In the genomic region with DNA sequence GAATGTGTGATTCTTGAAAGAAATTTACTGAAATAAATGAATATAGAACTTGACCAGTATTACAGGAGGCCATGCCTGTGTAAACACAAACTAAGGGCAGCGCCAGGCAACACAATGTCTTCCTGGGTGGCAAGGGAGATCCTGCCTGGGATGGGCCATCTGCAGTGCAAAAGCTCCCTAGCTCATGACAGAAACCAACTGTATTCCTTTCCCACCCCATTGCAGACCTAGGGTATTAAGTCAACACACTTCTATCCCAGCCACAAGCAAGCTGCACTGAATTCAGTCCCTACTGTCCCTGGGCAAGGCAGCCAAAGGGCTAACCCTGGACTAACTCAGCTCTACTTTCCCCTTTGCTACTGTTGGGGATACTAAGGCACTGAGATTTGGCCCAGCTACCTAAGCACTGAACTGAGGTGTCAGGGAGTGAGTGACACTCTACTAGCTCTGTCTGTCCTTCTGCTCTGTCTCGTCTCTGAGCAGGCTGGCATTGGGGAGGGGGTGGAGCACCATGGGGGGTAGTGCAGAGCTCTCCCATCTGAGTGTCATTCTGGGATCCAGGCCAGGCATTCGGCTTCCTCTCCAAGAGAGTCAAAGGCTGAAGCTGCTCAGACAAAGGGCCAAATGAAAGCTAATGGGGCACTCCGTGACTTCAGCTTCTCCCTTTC, we compare ENCODE assay signal across 8 cellular contexts. TPM values are rescaled to one million over a fixed set of nuclear protein-coding genes. Genes with fewer than 3 reads are reported as not detected.
DNase-seq lines count a peak whose midpoint lies in the region; ATAC-seq and TF ChIP-seq lines count a peak whose summit lies in the region.

No MANE protein-coding gene starts in this region.

- intact Hi-C loops in Caco-2 (cut with micrococcal nuclease; ENCODE audit: unreplicated experiment), result no loop called here
- intact Hi-C loops in activated CD4-positive, alpha-beta T cell treated with anti-CD3 and anti-CD28 coated beads for 36 hours (cut with DNase I, micrococcal nuclease), result no loop called here

- no peaks in the 10 kb centered on the region for H3K9me3 ChIP-seq in Caco-2
- H3K9me3 ChIP-seq in HAP-1, result no peaks in the 10 kb centered on the region

- CTCF ChIA-PET in Caco-2 (lab: Charles Lee), result interaction anchor here (0.6 to 0.9 kb wide), 2 partner anchors 49 to 229 kb away, joined by 3 read pairs; no protein-coding TSS in a partner anchor
- CTCF ChIA-PET in activated CD4-positive, alpha-beta T cell treated with anti-CD3 and anti-CD28 coated beads for 36 hours (lab: Charles Lee), result interaction anchor here (0.9 to 6.4 kb wide), 10 partner anchors 8 to 299 kb away, joined by 4 to 39 read pairs (median 5); no protein-coding TSS in a partner anchor

- H3K4me3 Mint-ChIP-seq in Caco-2 (ENCODE audit: unreplicated experiment), result no peak overlapping the region
- no peak overlapping the region for H3K4me3 Mint-ChIP-seq in activated CD4-positive, alpha-beta T cell treated with anti-CD3 and anti-CD28 coated beads for 36 hours

- DNase-seq in Caco-2, result no peak
- peak; percentile 48 for DNase-seq in NCI-H2029 (lab: John Stamatoyannopoulos, UW)
- peak; percentile 44 for DNase-seq in fibroblast of gingiva (ENCODE audit: low read depth)
- DNase-seq in occipital lobe (lab: John Stamatoyannopoulos, UW), result peak; percentile 66
- DNase-seq in dedifferentiated amniotic fluid mesenchymal stem cell (ENCODE audit: extremely low spot score), result no peak
- DNase-seq in activated gamma-delta T cell (lab: John Stamatoyannopoulos, UW), result no peak
- no peak for DNase-seq in activated CD4-positive, alpha-beta T cell treated with anti-CD3 and anti-CD28 coated beads for 36 hours
- no peak for DNase-seq in HAP-1 (ENCODE audit: low spot score in 2 of 2)

- no peak overlapping the region for H3K4me3 ChIP-seq in Caco-2 (ENCODE audit: low read depth, low read length)
- no peak overlapping the region for H3K4me3 ChIP-seq in HAP-1

- in situ Hi-C loops in HAP-1 (cut with MboI; ENCODE audit: low sequenced_read_pairs), result no loop called here

- peaks cover 4% of the 10 kb centered on the region for H3K4me1 ChIP-seq in Caco-2
- peaks cover 18% of the 10 kb centered on the region for H3K4me1 ChIP-seq in HAP-1

- no peaks in the 10 kb centered on the region for H3K9me3 Mint-ChIP-seq in Caco-2 (ENCODE audit: unreplicated experiment)
- no peaks in the 10 kb centered on the region for H3K9me3 Mint-ChIP-seq in activated CD4-positive, alpha-beta T cell treated with anti-CD3 and anti-CD28 coated beads for 36 hours (ENCODE audit: low read depth)

- no peaks in the 10 kb centered on the region for H3K27me3 ChIP-seq in Caco-2 (replicated peaks; ENCODE audit: control insufficient read depth, insufficient read depth, low read length)
- H3K27me3 ChIP-seq in HAP-1 (ENCODE audit: low read depth), result no peaks in the 10 kb centered on the region

- no peak for ATAC-seq in activated CD4-positive, alpha-beta T cell treated with anti-CD3 and anti-CD28 coated beads for 36 hours

- H3K4me1 Mint-ChIP-seq in Caco-2 (ENCODE audit: low read depth, unreplicated experiment), result peaks cover 16% of the 10 kb centered on the region
- H3K4me1 Mint-ChIP-seq in activated CD4-positive, alpha-beta T cell treated with anti-CD3 and anti-CD28 coated beads for 36 hours, result peaks cover 15% of the 10 kb centered on the region

- no peak for TF ChIP-seq CTCF in Caco-2 (IDR thresholded peaks at IDR 0.05; ENCODE audit: insufficient read depth in 1 of 2, low read depth in 1 of 2, low read length in 1 of 2, severe bottlenecking in 1 of 2, unreplicated experiment in 1 of 2)

- peaks cover 16% of the 10 kb centered on the region for H3K36me3 Mint-ChIP-seq in Caco-2 (ENCODE audit: insufficient read depth, unreplicated experiment)
- no peaks in the 10 kb centered on the region for H3K36me3 Mint-ChIP-seq in activated CD4-positive, alpha-beta T cell treated with anti-CD3 and anti-CD28 coated beads for 36 hours (ENCODE audit: low read depth)

- no peak overlapping the region for H3K27ac Mint-ChIP-seq in Caco-2 (ENCODE audit: unreplicated experiment)
- no peak overlapping the region for H3K27ac Mint-ChIP-seq in activated CD4-positive, alpha-beta T cell treated with anti-CD3 and anti-CD28 coated beads for 36 hours

- no peaks in the 10 kb centered on the region for H3K36me3 ChIP-seq in Caco-2 (ENCODE audit: control insufficient read depth, insufficient read depth, low read length)
- 0 out of 2 replicates have a peak, but pooled peaks cover 3% of the 10 kb centered on the region for H3K36me3 ChIP-seq in HAP-1 (replicated peaks)

- BruUV-seq in Caco-2 (replicated peaks; lab: Mats Ljungman, UMichigan), result TSS peak; percentile 25

- H3K27me3 Mint-ChIP-seq in Caco-2 (ENCODE audit: insufficient read depth, unreplicated experiment), result no peaks in the 10 kb centered on the region
- H3K27me3 Mint-ChIP-seq in activated CD4-positive, alpha-beta T cell treated with anti-CD3 and anti-CD28 coated beads for 36 hours, result peaks cover 29% of the 10 kb centered on the region

- POLR2A ChIA-PET in Caco-2 (lab: Charles Lee), result no interaction called here
- POLR2A ChIA-PET in activated CD4-positive, alpha-beta T cell treated with anti-CD3 and anti-CD28 coated beads for 36 hours (lab: Charles Lee), result interaction anchor here (0.8 kb wide), 1 partner anchor 133 kb away, joined by 3 read pairs; no protein-coding TSS in a partner anchor

RNA-seq across cellular contexts. Expression of a gene that starts 2.5 kb away (rescaled TPM):
- total RNA-seq in Caco-2 (2022) (5.8 and 8.5 TPM in 2 replicates), occipital lobe (0.94 TPM)
- under 1 TPM; 0.25 to 0.49 TPM for total RNA-seq in activated CD4-positive, alpha-beta T cell treated with anti-CD3 and anti-CD28 coated beads for 36 hours

RNA-seq across cellular contexts. Expression of a gene that starts 19.0 kb away (rescaled TPM):
- total RNA-seq in Caco-2 (2022) (10.4 and 11.6 TPM in 2 replicates), occipital lobe (22.6 TPM)
- 10 to 100 TPM; 13.5 to 13.6 TPM for total RNA-seq in activated CD4-positive, alpha-beta T cell treated with anti-CD3 and anti-CD28 coated beads for 36 hours

Comparison
In these comparisons a context has a peak if more than half of its experiments do, and no peak if none do; other contexts are left out.
1. DNase-seq: peak in NCI-H2029 (single experiment), fibroblast of gingiva (single experiment) and occipital lobe (single experiment); none in Caco-2 (0 of 2), dedifferentiated amniotic fluid mesenchymal stem cell (single experiment), activated gamma-delta T cell (single experiment), activated CD4-positive, alpha-beta T cell treated with anti-CD3 and anti-CD28 coated beads for 36 hours (single experiment) and HAP-1 (0 of 2).